Comparison of ENCODE assay signal across 30 cellular contexts in genomic region chr12:75563351-75563750, GRCh38.
"Had no signal": no experiment of that assay in that cellular context is flagged by ENCODE, and none has a peak within 500 bp of the region (broad histone marks: within the 10 kb centered on the region; RNA-seq: fewer than 3 reads in every experiment).

No MANE protein-coding gene starts in this region.

- H2AFZ ChIP-seq: parathyroid adenoma had no signal

- DNase-seq: natural killer cell; nucleus accumbens; ovary; posterior cingulate gyrus; psoas muscle; right cardiac atrium; right lobe of liver; sigmoid colon; small intestine; stimulated activated CD4-positive, alpha-beta T cell treated with anti-CD3 and anti-CD28 coated beads, Interleukin-15, amount 100 ng/mL, for 24 hours; stimulated activated CD4-positive, alpha-beta T cell treated with anti-CD3 and anti-CD28 coated beads, Interleukin-2, amount 100 ng/mL, for 24 hours; stimulated activated CD4-positive, alpha-beta T cell treated with anti-CD3 and anti-CD28 coated beads, Interleukin-2, amount 100 ng/mL, for 48 hours; stimulated activated CD4-positive, alpha-beta T cell treated with anti-CD3 and anti-CD28 coated beads, Interleukin-4, amount 100 ng/mL, for 24 hours; stimulated activated naive B cell treated with anti-CD40 and anti-IgM and Interleukin-4, amounts not matched to agents 10 μg/mL and 1 μg/mL and 100 μg/mL, for 72 hours; stimulated activated naive CD4-positive, alpha-beta T cell treated with Interleukin-2 at 50 U/mL for 16 hours; stomach; thyroid gland; trophoblast cell; upper lobe of left lung had no signal

- H3K4me1 ChIP-seq: parathyroid adenoma, psoas muscle, right lobe of liver, sigmoid colon, upper lobe of left lung, vagina had no signal

- H3K36me3 Mint-ChIP-seq: natural killer cell; stimulated activated effector memory CD8-positive, alpha-beta T cell treated with anti-CD3 and anti-CD28 coated beads, Interleukin-12 subunit alpha, Interleukin-12 subunit beta, amount 100 ng/mL, for 72 hours; stimulated activated naive B cell treated with anti-CD40 and anti-IgM and Interleukin-4, amounts not matched to agents 10 μg/mL and 1 μg/mL and 100 μg/mL, for 72 hours had no signal

- FAIRE-seq: small intestine, urothelium cell line had no signal

- H3K27ac ChIP-seq: neutrophil, ovary, parathyroid adenoma, psoas muscle, right lobe of liver, sigmoid colon, thoracic aorta, thyroid gland, tibial nerve, upper lobe of left lung, vagina had no signal

- H3K27me3 ChIP-seq: ovary, right lobe of liver, sigmoid colon, stomach, thyroid gland, tibial nerve, upper lobe of left lung, vagina had no signal

- H3K4me3 Mint-ChIP-seq: natural killer cell; nephron; neural crest cell; stimulated activated effector memory CD8-positive, alpha-beta T cell treated with anti-CD3 and anti-CD28 coated beads, Interleukin-12 subunit alpha, Interleukin-12 subunit beta, amount 100 ng/mL, for 72 hours; stimulated activated naive B cell treated with anti-CD40 and anti-IgM and Interleukin-4, amounts not matched to agents 10 μg/mL and 1 μg/mL and 100 μg/mL, for 72 hours; stimulated activated naive CD8-positive, alpha-beta T cell treated with anti-CD3 and anti-CD28 coated beads, Interleukin-15, Interleukin-2, amounts not matched to agents 100 ng/mL and 50 ng/mL, for 24 hours had no signal

- H3K9me3 Mint-ChIP-seq: natural killer cell; stimulated activated effector memory CD8-positive, alpha-beta T cell treated with anti-CD3 and anti-CD28 coated beads, Interleukin-12 subunit alpha, Interleukin-12 subunit beta, amount 100 ng/mL, for 72 hours; stimulated activated naive B cell treated with anti-CD40 and anti-IgM and Interleukin-4, amounts not matched to agents 10 μg/mL and 1 μg/mL and 100 μg/mL, for 72 hours; stimulated activated naive CD8-positive, alpha-beta T cell treated with anti-CD3 and anti-CD28 coated beads, Interleukin-15, Interleukin-2, amounts not matched to agents 100 ng/mL and 50 ng/mL, for 24 hours had no signal

- ATAC-seq: natural killer cell; psoas muscle; right cardiac atrium; right lobe of liver; stimulated activated effector memory CD8-positive, alpha-beta T cell treated with anti-CD3 and anti-CD28 coated beads, Interleukin-12 subunit alpha, Interleukin-12 subunit beta, amount 100 ng/mL, for 72 hours; stimulated activated naive B cell treated with anti-CD40 and anti-IgM and Interleukin-4, amounts not matched to agents 10 μg/mL and 1 μg/mL and 100 μg/mL, for 72 hours had no signal

- H3K27ac Mint-ChIP-seq: natural killer cell; nephron; progenitor cell of endocrine pancreas; stimulated activated effector memory CD8-positive, alpha-beta T cell treated with anti-CD3 and anti-CD28 coated beads, Interleukin-12 subunit alpha, Interleukin-12 subunit beta, amount 100 ng/mL, for 72 hours; stimulated activated naive B cell treated with anti-CD40 and anti-IgM and Interleukin-4, amounts not matched to agents 10 μg/mL and 1 μg/mL and 100 μg/mL, for 72 hours; stimulated activated naive CD8-positive, alpha-beta T cell treated with anti-CD3 and anti-CD28 coated beads, Interleukin-15, Interleukin-2, amounts not matched to agents 100 ng/mL and 50 ng/mL, for 24 hours had no signal

- H3K9ac ChIP-seq: parathyroid adenoma had no signal

- H3K4me3 ChIP-seq: ovary, psoas muscle, right lobe of liver, sigmoid colon, stomach, thoracic aorta, thyroid gland, tibial nerve, upper lobe of left lung, vagina had no signal

- H3K9me3 ChIP-seq: neutrophil, ovary, psoas muscle, right lobe of liver, sigmoid colon, stomach, thoracic aorta, thyroid gland, tibial nerve, upper lobe of left lung, vagina had no signal

- H3K4me1 Mint-ChIP-seq: natural killer cell; stimulated activated effector memory CD8-positive, alpha-beta T cell treated with anti-CD3 and anti-CD28 coated beads, Interleukin-12 subunit alpha, Interleukin-12 subunit beta, amount 100 ng/mL, for 72 hours; stimulated activated naive B cell treated with anti-CD40 and anti-IgM and Interleukin-4, amounts not matched to agents 10 μg/mL and 1 μg/mL and 100 μg/mL, for 72 hours had no signal

- H3K79me2 ChIP-seq: parathyroid adenoma had no signal

- H3K36me3 ChIP-seq: neutrophil, ovary, right lobe of liver, sigmoid colon, stomach, thoracic aorta, thyroid gland, tibial nerve, upper lobe of left lung, vagina had no signal

- H3K27me3 Mint-ChIP-seq: progenitor cell of endocrine pancreas had no signal
